In the genomic region with DNA sequence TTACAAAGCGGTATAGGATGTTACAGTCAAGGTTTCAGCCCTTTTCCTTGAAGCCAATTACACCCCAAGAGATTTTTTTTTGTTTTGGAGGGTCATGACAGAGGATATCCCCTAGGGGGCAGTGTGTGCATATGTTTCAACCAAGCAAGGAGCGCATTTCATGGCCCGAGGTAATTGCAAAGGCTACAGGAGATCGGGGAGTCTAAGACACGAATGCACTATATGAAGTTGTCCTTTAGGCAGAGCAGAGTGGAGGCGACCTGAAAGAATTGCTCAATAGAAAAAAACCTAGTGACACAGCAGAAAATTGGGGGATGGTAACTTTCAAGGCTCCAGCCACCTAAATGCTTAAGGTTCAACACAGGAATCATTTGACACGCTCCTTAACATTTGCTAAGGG, we compare ENCODE assay signal across 1 cellular context.
TF ChIP-seq lines count a peak whose summit lies in the region.

No MANE protein-coding gene starts in this region.

TF ChIP-seq in GM23338, 12 proteins besides CTCF, POLR2A, EP300 and RAD21 (continued from another document):
- TF ChIP-seq ZNF462 (CRISPR knock-in tag; IDR thresholded peaks at IDR 0.05): no peak
- no peak for TF ChIP-seq CREB1 (CRISPR knock-in tag; IDR thresholded peaks at IDR 0.05; ENCODE audit: low read depth)
- no peak for TF ChIP-seq ZNF331 (CRISPR knock-in tag; IDR thresholded peaks at IDR 0.05; ENCODE audit: low read depth)
- TF ChIP-seq ZNF114 (CRISPR knock-in tag; IDR thresholded peaks at IDR 0.05): no peak
- TF ChIP-seq POLR2AphosphoS5 (IDR thresholded peaks at IDR 0.05; ENCODE audit: low read depth): no peak
- TF ChIP-seq, protein P1, sequence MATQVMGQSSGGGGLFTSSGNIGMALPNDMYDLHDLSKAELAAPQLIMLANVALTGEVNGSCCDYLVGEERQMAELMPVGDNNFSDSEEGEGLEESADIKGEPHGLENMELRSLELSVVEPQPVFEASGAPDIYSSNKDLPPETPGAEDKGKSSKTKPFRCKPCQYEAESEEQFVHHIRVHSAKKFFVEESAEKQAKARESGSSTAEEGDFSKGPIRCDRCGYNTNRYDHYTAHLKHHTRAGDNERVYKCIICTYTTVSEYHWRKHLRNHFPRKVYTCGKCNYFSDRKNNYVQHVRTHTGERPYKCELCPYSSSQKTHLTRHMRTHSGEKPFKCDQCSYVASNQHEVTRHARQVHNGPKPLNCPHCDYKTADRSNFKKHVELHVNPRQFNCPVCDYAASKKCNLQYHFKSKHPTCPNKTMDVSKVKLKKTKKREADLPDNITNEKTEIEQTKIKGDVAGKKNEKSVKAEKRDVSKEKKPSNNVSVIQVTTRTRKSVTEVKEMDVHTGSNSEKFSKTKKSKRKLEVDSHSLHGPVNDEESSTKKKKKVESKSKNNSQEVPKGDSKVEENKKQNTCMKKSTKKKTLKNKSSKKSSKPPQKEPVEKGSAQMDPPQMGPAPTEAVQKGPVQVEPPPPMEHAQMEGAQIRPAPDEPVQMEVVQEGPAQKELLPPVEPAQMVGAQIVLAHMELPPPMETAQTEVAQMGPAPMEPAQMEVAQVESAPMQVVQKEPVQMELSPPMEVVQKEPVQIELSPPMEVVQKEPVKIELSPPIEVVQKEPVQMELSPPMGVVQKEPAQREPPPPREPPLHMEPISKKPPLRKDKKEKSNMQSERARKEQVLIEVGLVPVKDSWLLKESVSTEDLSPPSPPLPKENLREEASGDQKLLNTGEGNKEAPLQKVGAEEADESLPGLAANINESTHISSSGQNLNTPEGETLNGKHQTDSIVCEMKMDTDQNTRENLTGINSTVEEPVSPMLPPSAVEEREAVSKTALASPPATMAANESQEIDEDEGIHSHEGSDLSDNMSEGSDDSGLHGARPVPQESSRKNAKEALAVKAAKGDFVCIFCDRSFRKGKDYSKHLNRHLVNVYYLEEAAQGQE (IDR thresholded peaks at IDR 0.05; ENCODE audit: unreplicated experiment): no peak
- no peak for TF ChIP-seq ETS1 (IDR thresholded peaks at IDR 0.05)
TF ChIP-seq in GM23338: peak in this region for 0.
